30 cellular contexts compared by ENCODE assay signal in genomic region chr9:11500780-11501179, GRCh38.
"Had no signal": no experiment of that assay in that cellular context is flagged by ENCODE, and none has a peak within 500 bp of the region (broad histone marks: within the 10 kb centered on the region; RNA-seq: fewer than 3 reads in every experiment).

No MANE protein-coding gene starts in this region.

- H2AFZ ChIP-seq: parathyroid adenoma had no signal

- H3K9me3 Mint-ChIP-seq: nephron progenitor cell had no signal

- H3K27me3 ChIP-seq: ovary, right lobe of liver, sigmoid colon, suprapubic skin, testis, tibial artery, transverse colon, upper lobe of left lung, vagina had no signal

- H3K27ac Mint-ChIP-seq: naive B cell; naive thymus-derived CD8-positive, alpha-beta T cell; natural killer cell treated with Interleukin-12 subunit alpha and Interleukin-12 subunit beta and Interleukin-15 and Interleukin-18, amount 100 ng/mL, for 72 hours; nephron progenitor cell; progenitor cell of endocrine pancreas; stimulated activated memory B cell treated with anti-CD40 and anti-IgM and Interleukin-4, amounts not matched to agents 10 μg/mL and 1 μg/mL and 100 μg/mL, for 72 hours; stimulated activated naive CD8-positive, alpha-beta T cell treated with anti-CD3 and anti-CD28 coated beads, Interleukin-15, amount 100 ng/mL, for 72 hours had no signal

- H3K4me1 ChIP-seq: parathyroid adenoma, psoas muscle, right lobe of liver, sigmoid colon, suprapubic skin, testis, tibial artery, transverse colon, upper lobe of left lung, vagina had no signal

- H3K27me3 Mint-ChIP-seq: naive B cell; naive thymus-derived CD8-positive, alpha-beta T cell; natural killer cell treated with Interleukin-12 subunit alpha and Interleukin-12 subunit beta and Interleukin-15 and Interleukin-18, amount 100 ng/mL, for 72 hours; progenitor cell of endocrine pancreas; stimulated activated memory B cell treated with anti-CD40 and anti-IgM and Interleukin-4, amounts not matched to agents 10 μg/mL and 1 μg/mL and 100 μg/mL, for 72 hours; stimulated activated naive CD8-positive, alpha-beta T cell treated with anti-CD3 and anti-CD28 coated beads, Interleukin-15, amount 100 ng/mL, for 72 hours had no signal

- ATAC-seq: naive thymus-derived CD8-positive, alpha-beta T cell; natural killer cell treated with Interleukin-12 subunit alpha and Interleukin-12 subunit beta and Interleukin-15 and Interleukin-18, amount 100 ng/mL, for 72 hours; psoas muscle; right cardiac atrium; right lobe of liver; stimulated activated memory B cell treated with anti-CD40 and anti-IgM and Interleukin-4, amounts not matched to agents 10 μg/mL and 1 μg/mL and 100 μg/mL, for 72 hours; stimulated activated naive CD8-positive, alpha-beta T cell treated with anti-CD3 and anti-CD28 coated beads, Interleukin-15, amount 100 ng/mL, for 72 hours; stimulated activated naive CD8-positive, alpha-beta T cell treated with anti-CD3 and anti-CD28 coated beads, Interleukin-15, Interleukin-2, amounts not matched to agents 100 U/mL and 50 U/mL, for 24 hours had no signal

- H3K4me1 Mint-ChIP-seq: naive B cell; nephron progenitor cell; neural crest cell; stimulated activated memory B cell treated with anti-CD40 and anti-IgM and Interleukin-4, amounts not matched to agents 10 μg/mL and 1 μg/mL and 100 μg/mL, for 72 hours; stimulated activated naive CD8-positive, alpha-beta T cell treated with anti-CD3 and anti-CD28 coated beads, Interleukin-15, amount 100 ng/mL, for 72 hours had no signal

- H3K4me3 Mint-ChIP-seq: naive B cell; naive thymus-derived CD8-positive, alpha-beta T cell; natural killer cell treated with Interleukin-12 subunit alpha and Interleukin-12 subunit beta and Interleukin-15 and Interleukin-18, amount 100 ng/mL, for 72 hours; nephron progenitor cell; neural crest cell; stimulated activated memory B cell treated with anti-CD40 and anti-IgM and Interleukin-4, amounts not matched to agents 10 μg/mL and 1 μg/mL and 100 μg/mL, for 72 hours; stimulated activated naive CD8-positive, alpha-beta T cell treated with anti-CD3 and anti-CD28 coated beads, Interleukin-15, amount 100 ng/mL, for 72 hours had no signal

- H3K4me3 ChIP-seq: ovary, psoas muscle, right lobe of liver, sigmoid colon, suprapubic skin, testis, tibial artery, transverse colon, upper lobe of left lung, vagina had no signal

- H3K36me3 ChIP-seq: ovary, right lobe of liver, sigmoid colon, suprapubic skin, tibial artery, transverse colon, upper lobe of left lung, vagina had no signal

- H3K27ac ChIP-seq: ovary, parathyroid adenoma, psoas muscle, right lobe of liver, sigmoid colon, suprapubic skin, testis, tibial artery, transverse colon, upper lobe of left lung, vagina had no signal

- H3K9ac ChIP-seq: parathyroid adenoma had no signal

- H3K9me3 ChIP-seq: ovary, psoas muscle, right lobe of liver, suprapubic skin, testis, tibial artery, vagina had no signal

- DNase-seq: naive B cell; naive thymus-derived CD8-positive, alpha-beta T cell; nephron progenitor cell; occipital lobe; ovary; psoas muscle; sigmoid colon; small intestine; stimulated activated CD4-positive, alpha-beta T cell treated with anti-CD3 and anti-CD28 coated beads, Interleukin-12 subunit alpha, Interleukin-12 subunit beta, amount 100 ng/mL, for 4 hours; stimulated activated CD4-positive, alpha-beta T cell treated with anti-CD3 and anti-CD28 coated beads, Interleukin-1b, Interleukin-23, amount 100 ng/mL, for 48 hours; stimulated activated CD4-positive, alpha-beta T cell treated with anti-CD3 and anti-CD28 coated beads, Interleukin-4, amount 100 ng/mL, for 1 hour; stimulated activated CD4-positive, alpha-beta T cell treated with anti-CD3 and anti-CD28 coated beads, Interleukin-4, amount 100 ng/mL, for 4 hours; stimulated activated CD8-positive, alpha-beta memory T cell treated with anti-CD3 and anti-CD28 coated beads, Interleukin-4, amount 100 ng/mL, for 48 hours; stimulated activated naive CD4-positive, alpha-beta T cell; stimulated activated naive CD8-positive, alpha-beta T cell treated with anti-CD3 and anti-CD28 coated beads, Interleukin-15, amount 100 ng/mL, for 72 hours; stimulated activated naive CD8-positive, alpha-beta T cell treated with anti-CD3 and anti-CD28 coated beads, Interleukin-15, Interleukin-2, amounts not matched to agents 100 U/mL and 50 U/mL, for 24 hours; substantia nigra; testis; tibial artery; transverse colon had no signal

- H3K79me2 ChIP-seq: parathyroid adenoma had no signal

- H3K36me3 Mint-ChIP-seq: naive B cell; stimulated activated memory B cell treated with anti-CD40 and anti-IgM and Interleukin-4, amounts not matched to agents 10 μg/mL and 1 μg/mL and 100 μg/mL, for 72 hours had no signal
